12 cellular contexts compared by ENCODE assay signal in the genomic region with DNA sequence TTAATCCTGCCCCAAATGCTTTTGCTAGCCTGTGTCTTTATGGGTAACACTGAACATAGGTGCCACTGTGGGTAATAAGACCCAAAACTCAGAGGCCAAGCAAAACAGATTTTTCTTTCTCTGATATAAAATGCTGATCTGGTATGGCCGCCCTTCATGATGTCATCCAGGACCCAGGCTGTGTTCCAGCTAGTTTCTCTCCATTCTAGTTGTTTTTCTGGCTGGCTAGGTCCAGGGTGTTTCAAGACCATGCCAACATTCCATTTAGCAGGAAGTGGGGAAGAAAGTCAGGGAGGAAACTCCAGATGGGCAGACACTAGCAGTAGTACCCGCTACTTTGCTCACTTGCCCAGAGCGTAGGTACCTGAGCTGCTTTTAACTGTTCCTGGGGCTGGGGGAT.
A peak's percentile ranks its signal among the peaks of the same experiment; 100 is the strongest.
DNase-seq lines count a peak whose midpoint lies in the region; ATAC-seq and TF ChIP-seq lines count a peak whose summit lies in the region.
"Had no signal": no experiment of that assay in that cellular context is flagged by ENCODE, and none has a peak within 500 bp of the region (broad histone marks: within the 10 kb centered on the region; RNA-seq: fewer than 3 reads in every experiment).

No MANE protein-coding gene starts in this region.

- no peak overlapping the region for H3K4me3 Mint-ChIP-seq in effector memory CD8-positive, alpha-beta T cell
- H3K4me3 Mint-ChIP-seq: dendritic cell treated with granulocyte-macrophage colony-stimulating factor and Interleukin-4, amounts not matched to agents 40 ng/mL and 50 ng/mL, for 4 days had no signal

- no peaks in the 10 kb centered on the region for H3K79me2 ChIP-seq in trophoblast cell (ENCODE audit: control insufficient read depth, insufficient read depth, low read length, poor library complexity)

- WGBS in esophagus squamous epithelium, 2 donors, result 20% methylated on average over 1 of the region's 3 CpGs; no CpG with 5 or more reads in 1 of the 2 donors
- WGBS in prostate gland, result 29% methylated on average over 3 of the region's 3 CpGs
- WGBS in trophoblast cell (ENCODE audit: extremely low coverage, insufficient coverage, insufficient read length), result no CpG with 5 or more reads among the region's 3 CpGs

- no peak overlapping the region for H3K4ac ChIP-seq in trophoblast cell (ENCODE audit: low read depth, low read length)

- TF ChIP-seq CTCF in RWPE2 (IDR thresholded peaks at IDR 0.05; ENCODE audit: poor library complexity, severe bottlenecking), result no peak
- TF ChIP-seq CTCF in esophagus squamous epithelium (IDR thresholded peaks at IDR 0.05), result no peak
- no peak for TF ChIP-seq CTCF in prostate gland (IDR thresholded peaks at IDR 0.05)

- peaks cover 27% of the 10 kb centered on the region for H3K4me1 ChIP-seq in RWPE2 (ENCODE audit: insufficient read depth, poor library complexity, severe bottlenecking)
- peaks cover 0 to 10% (median 4%) of the 10 kb centered on the region in 3 donors for H3K4me1 ChIP-seq in esophagus squamous epithelium
- H3K4me1 ChIP-seq in prostate gland (replicated peaks), result no peaks in the 10 kb centered on the region
- H3K4me1 ChIP-seq in trophoblast cell (ENCODE audit: control insufficient read depth in 1 of 2, insufficient read depth in 2 of 2, low read length in 2 of 2), result peaks cover 3 to 6% of the 10 kb centered on the region in 2 experiments
- H3K4me1 ChIP-seq: psoas muscle had no signal

- no peak overlapping the region for H2AFZ ChIP-seq in trophoblast cell (ENCODE audit: insufficient read depth, low read length, poor library complexity)

- peaks cover 3 to 6% of the 10 kb centered on the region in 2 donors for H3K4me1 Mint-ChIP-seq in effector memory CD8-positive, alpha-beta T cell (ENCODE audit: low read depth in 2 of 2)

- no peak overlapping the region for H3K27ac Mint-ChIP-seq in effector memory CD8-positive, alpha-beta T cell
- H3K27ac Mint-ChIP-seq: dendritic cell treated with granulocyte-macrophage colony-stimulating factor and Interleukin-4, amounts not matched to agents 40 ng/mL and 50 ng/mL, for 4 days had no signal

- no peak overlapping the region for H3K4me2 ChIP-seq in trophoblast cell (ENCODE audit: low read length)

- H2BK120ac ChIP-seq in trophoblast cell (ENCODE audit: insufficient read depth, low read length, poor library complexity), result no peak overlapping the region

- H3K9me3 ChIP-seq in RWPE2 (ENCODE audit: severe bottlenecking), result no peaks in the 10 kb centered on the region
- H3K9me3 ChIP-seq in esophagus squamous epithelium, result no peaks in the 10 kb centered on the region
- no peaks in the 10 kb centered on the region for H3K9me3 ChIP-seq in prostate gland
- peaks cover 3% of the 10 kb centered on the region for H3K9me3 ChIP-seq in trophoblast cell (ENCODE audit: insufficient read depth, low read depth, low read length)
- H3K9me3 ChIP-seq: psoas muscle had no signal

- peaks cover 87% of the 10 kb centered on the region for H3K36me3 ChIP-seq in RWPE2 (ENCODE audit: low read depth)
- peaks cover 0 to 71% (median 13%) of the 10 kb centered on the region in 3 donors for H3K36me3 ChIP-seq in esophagus squamous epithelium
- H3K36me3 ChIP-seq in prostate gland, result no peaks in the 10 kb centered on the region
- peaks cover 26 to 46% of the 10 kb centered on the region in 2 experiments for H3K36me3 ChIP-seq in trophoblast cell (ENCODE audit: control insufficient read depth in 1 of 2, insufficient read depth in 2 of 2, low read length in 2 of 2)

- no peaks in the 10 kb centered on the region for H3K27me3 Mint-ChIP-seq in effector memory CD8-positive, alpha-beta T cell
- H3K27me3 Mint-ChIP-seq: dendritic cell treated with granulocyte-macrophage colony-stimulating factor and Interleukin-4, amounts not matched to agents 40 ng/mL and 50 ng/mL, for 4 days had no signal

- no peak for TF ChIP-seq POLR2A in esophagus squamous epithelium (IDR thresholded peaks at IDR 0.05)
- TF ChIP-seq POLR2A in prostate gland (IDR thresholded peaks at IDR 0.05), result no peak

- H3K36me3 Mint-ChIP-seq in effector memory CD8-positive, alpha-beta T cell (ENCODE audit: insufficient read depth), result no peaks in the 10 kb centered on the region

- no peak overlapping the region for H2BK5ac ChIP-seq in trophoblast cell (ENCODE audit: low read depth, low read length, poor library complexity)

- H4K12ac ChIP-seq in trophoblast cell (ENCODE audit: low read depth, low read length), result no peak overlapping the region

- no peak overlapping the region for H3K18ac ChIP-seq in trophoblast cell (ENCODE audit: low read length)

- peak; percentile 56 for ATAC-seq in RWPE2 (ENCODE audit: low read depth)
- ATAC-seq in effector memory CD8-positive, alpha-beta T cell (replicated peaks), result no peak

- H2BK12ac ChIP-seq in trophoblast cell (ENCODE audit: low read length), result no peak overlapping the region

- H3K27me3 ChIP-seq in RWPE2 (ENCODE audit: insufficient read depth, poor library complexity, severe bottlenecking) (no peaks in the 10 kb centered on the region), esophagus squamous epithelium (no peaks in the 10 kb centered on the region), prostate gland (replicated peaks; ENCODE audit: insufficient read depth) (no peaks in the 10 kb centered on the region), trophoblast cell (ENCODE audit: insufficient read depth, low read length) (no peaks in the 10 kb centered on the region)

- H3K9me3 Mint-ChIP-seq in effector memory CD8-positive, alpha-beta T cell, result peaks cover 3 to 6% of the 10 kb centered on the region in 2 donors
- H3K9me3 Mint-ChIP-seq: dendritic cell treated with granulocyte-macrophage colony-stimulating factor and Interleukin-4, amounts not matched to agents 40 ng/mL and 50 ng/mL, for 4 days had no signal

- H4K8ac ChIP-seq in trophoblast cell (ENCODE audit: low read depth, low read length), result no peak overlapping the region

- no peak overlapping the region for H3K14ac ChIP-seq in trophoblast cell (ENCODE audit: low read length)

- H2AK5ac ChIP-seq in trophoblast cell (ENCODE audit: low read length), result no peak overlapping the region

- no peak overlapping the region for H3K23ac ChIP-seq in trophoblast cell (ENCODE audit: low read length)

- intact Hi-C loops in esophagus squamous epithelium (cut with DNase I), result loop anchor here (10.0 kb wide), 1 partner anchor 247 kb away; no protein-coding TSS in a partner anchor
- intact Hi-C loops in prostate gland (cut with DNase I), result loop anchor here (2.0 to 5.0 kb wide), 2 partner anchors 185 to 251 kb away; partner anchors contain the start of gene OTULINL

- H3K4me3 ChIP-seq in RWPE2 (ENCODE audit: severe bottlenecking) (no peak overlapping the region), esophagus squamous epithelium (no peak overlapping the region), prostate gland (no peak overlapping the region), trophoblast cell (ENCODE audit: low read depth, low read length) (no peak overlapping the region)
- H3K4me3 ChIP-seq: psoas muscle had no signal

- H3K27ac ChIP-seq in RWPE2 (ENCODE audit: poor library complexity, severe bottlenecking) (peak overlapping the region; percentile 73), esophagus squamous epithelium (peak overlapping the region in 3 of 4 donors; percentile 16 to 61 (median 57)), prostate gland (peak overlapping the region; percentile 21 to 42), trophoblast cell (ENCODE audit: low read depth, low read length) (no peak overlapping the region)
- H3K27ac ChIP-seq: psoas muscle had no signal

- DNase-seq in Daoy (ENCODE audit: low read depth) (peak; percentile 41), RWPE2 (ENCODE audit: low spot score) (no peak), esophagus squamous epithelium (lab: John Stamatoyannopoulos, UW) (no peak), prostate gland (ENCODE audit: low spot score) (peak; percentile 31), NCI-H146 (lab: John Stamatoyannopoulos, UW) (no peak), trophoblast cell (no peak)
- no peak for DNase-seq in activated T-cell treated with anti-CD3 and anti-CD28 coated beads, Interleukin-2, amount 50 U/mL, for 1 hour
- no peak for DNase-seq in effector memory CD8-positive, alpha-beta T cell
- DNase-seq: activated CD8-positive, alpha-beta memory T cell treated with anti-CD3 and anti-CD28 coated beads, Interleukin-2, amount 50 U/mL, for 48 hours; DMS79 treated with DMSO at 0.1 percent for 48 hours; psoas muscle had no signal

- H3K9ac ChIP-seq in trophoblast cell (ENCODE audit: low read length), result no peak overlapping the region

- no peaks in the 10 kb centered on the region for H3K79me1 ChIP-seq in trophoblast cell (ENCODE audit: low read length)

- H4K91ac ChIP-seq in trophoblast cell (ENCODE audit: low read depth, low read length), result no peak overlapping the region

Comparison
In these comparisons a context has a peak if more than half of its experiments do, and no peak if none do; other contexts are left out.
1. DNase-seq: peak in Daoy (single experiment) and prostate gland (single experiment); none in RWPE2 (single experiment), esophagus squamous epithelium (single experiment), NCI-H146 (single experiment), trophoblast cell (0 of 2), activated T-cell treated with anti-CD3 and anti-CD28 coated beads, Interleukin-2, amount 50 U/mL, for 1 hour (single experiment) and effector memory CD8-positive, alpha-beta T cell (0 of 3).